11 cellular contexts compared by ENCODE assay signal in genomic region chr10:125768217-125768616, GRCh38. TPM values are rescaled to one million over a fixed set of nuclear protein-coding genes. Genes with fewer than 3 reads are reported as not detected.
DNase-seq lines count a peak whose midpoint lies in the region; ATAC-seq, FAIRE-seq and TF ChIP-seq lines count a peak whose summit lies in the region.
"Had no signal": no experiment of that assay in that cellular context is flagged by ENCODE, and none has a peak within 500 bp of the region (broad histone marks: within the 10 kb centered on the region; RNA-seq: fewer than 3 reads in every experiment).

No MANE protein-coding gene starts in this region.

- H3K27ac ChIP-seq in OCI-LY7 (ENCODE audit: low read depth, low read length, poor library complexity, severe bottlenecking) = no peak overlapping the region
- H3K27ac ChIP-seq: KMS-11 had no signal

- DNase-seq in GM03348 (ENCODE audit: low spot score) (peak; percentile 41), OCI-LY7 (ENCODE audit: low spot score) (no peak), frontal cortex (ENCODE audit: low spot score in 2 of 2) (peak; percentile 57 to 68), putamen (ENCODE audit: low spot score) (peak; percentile 49), posterior vena cava (ENCODE audit: low spot score) (no peak)
- DNase-seq in activated CD4-positive, CD25-positive, alpha-beta regulatory T cell (lab: John Stamatoyannopoulos, UW) = no peak
- DNase-seq: activated CD4-positive, alpha-beta T cell treated with anti-CD3 and anti-CD28 coated beads, Interleukin-2, amount 10 ng/mL, durations not matched to agents 24 days and 14 days; GDM1 had no signal

- H3K9me3 ChIP-seq in OCI-LY7 (ENCODE audit: low read length) = no peaks in the 10 kb centered on the region

- H3K4me1 ChIP-seq in OCI-LY7 (ENCODE audit: insufficient read depth, low read length, poor library complexity, severe bottlenecking) = no peaks in the 10 kb centered on the region

- H3K79me2 ChIP-seq in OCI-LY7 (ENCODE audit: insufficient read depth, low read depth, low read length) = no peaks in the 10 kb centered on the region

- no peak overlapping the region for H3K4me3 ChIP-seq in OCI-LY7 (ENCODE audit: low read depth, low read length, poor library complexity, severe bottlenecking)

- BruUV-seq in OCI-LY7 (replicated peaks; lab: Mats Ljungman, UMichigan) = TSS peak; percentile 8

- no peaks in the 10 kb centered on the region for H3K9me2 ChIP-seq in OCI-LY7 (ENCODE audit: insufficient read depth, low read length)

- CTCF ChIA-PET in OCI-LY7 (lab: Charles Lee; ENCODE audit: unreplicated experiment) = no interaction called here

- intact Hi-C loops in OCI-LY7 (cut with micrococcal nuclease; ENCODE audit: unreplicated experiment) = no loop called here
- intact Hi-C loops in posterior vena cava (cut with DNase I) = no loop called here

- no peak for TF ChIP-seq CTCF in OCI-LY7 (conservative IDR thresholded peaks at IDR 0.05; ENCODE audit: low read length)

- H4K20me1 ChIP-seq in OCI-LY7 (ENCODE audit: insufficient read depth, low read length) = no peaks in the 10 kb centered on the region

- H3K4me2 ChIP-seq in OCI-LY7 (ENCODE audit: low read length) = no peak overlapping the region
- H3K4me2 ChIP-seq: KMS-11 had no signal

- ATAC-seq in GM21423 (IDR thresholded peaks at IDR 0.05; ENCODE audit: unreplicated experiment) (no peak), GM21737 (IDR thresholded peaks at IDR 0.05; ENCODE audit: unreplicated experiment) (no peak)

- H3K36me3 ChIP-seq in OCI-LY7 (ENCODE audit: insufficient read depth, low read length) = peaks cover 64% of the 10 kb centered on the region

- POLR2A ChIA-PET in OCI-LY7 (lab: Charles Lee) = interaction anchor here (1.0 kb wide), 2 partner anchors 14 to 27 kb away, joined by 3 to 6 read pairs; no protein-coding TSS in a partner anchor

- no peak for FAIRE-seq in frontal cortex (lab: Jason Lieb, UNC)

- H2AFZ ChIP-seq in OCI-LY7 (ENCODE audit: low read length) = no peak overlapping the region

RNA-seq across cellular contexts. Expression of gene MMP21, which starts 7.4 kb away (rescaled TPM):
- total RNA-seq in OCI-LY7 (2014; rRNA removed; shearing (Covaris generic)) = not detected in 2 replicates
- total RNA-seq in OCI-LY7 (2022) (not detected in 2 replicates), frontal cortex (0.41 TPM), posterior vena cava (under 1 TPM; 0.28 to 0.38 TPM)

RNA-seq across cellular contexts. Expression of gene EDRF1, which starts 48.7 kb away (rescaled TPM):
- 87.5 and 117 TPM in 2 replicates for total RNA-seq in OCI-LY7 (2014; rRNA removed; shearing (Covaris generic))
- total RNA-seq in OCI-LY7 (2022) (221 and 232 TPM in 2 replicates), frontal cortex (45.2 TPM), posterior vena cava (10 to 100 TPM; 13.5 to 16.8 TPM)

RNA-seq across cellular contexts. Expression of gene UROS, which starts 54.8 kb away (rescaled TPM):
- total RNA-seq in OCI-LY7 (2014; rRNA removed; shearing (Covaris generic)) = 37.3 and 39.7 TPM in 2 replicates
- 40.3 and 44.5 TPM in 2 replicates for total RNA-seq in OCI-LY7 (2022)
- 51.4 TPM for total RNA-seq in frontal cortex
- 10 to 100 TPM; 28.2 to 31.4 TPM for total RNA-seq in posterior vena cava

RNA-seq across cellular contexts. Expression of gene BCCIP, which starts 55.1 kb away (rescaled TPM):
- total RNA-seq in OCI-LY7 (2014; rRNA removed; shearing (Covaris generic)) = 59.1 and 61.4 TPM in 2 replicates
- 81.1 and 96.2 TPM in 2 replicates for total RNA-seq in OCI-LY7 (2022)
- 35.9 TPM for total RNA-seq in frontal cortex
- total RNA-seq in posterior vena cava = 10 to 100 TPM; 37.5 to 38.8 TPM

Comparison
In these comparisons a context has a peak if more than half of its experiments do, and no peak if none do; other contexts are left out.
1. DNase-seq: peak in GM03348 (single experiment), frontal cortex (2 of 2) and putamen (single experiment); none in OCI-LY7 (single experiment), activated CD4-positive, CD25-positive, alpha-beta regulatory T cell (0 of 4) and posterior vena cava (single experiment).